Comparison of ENCODE assay signal across 13 cellular contexts in the genomic region with DNA sequence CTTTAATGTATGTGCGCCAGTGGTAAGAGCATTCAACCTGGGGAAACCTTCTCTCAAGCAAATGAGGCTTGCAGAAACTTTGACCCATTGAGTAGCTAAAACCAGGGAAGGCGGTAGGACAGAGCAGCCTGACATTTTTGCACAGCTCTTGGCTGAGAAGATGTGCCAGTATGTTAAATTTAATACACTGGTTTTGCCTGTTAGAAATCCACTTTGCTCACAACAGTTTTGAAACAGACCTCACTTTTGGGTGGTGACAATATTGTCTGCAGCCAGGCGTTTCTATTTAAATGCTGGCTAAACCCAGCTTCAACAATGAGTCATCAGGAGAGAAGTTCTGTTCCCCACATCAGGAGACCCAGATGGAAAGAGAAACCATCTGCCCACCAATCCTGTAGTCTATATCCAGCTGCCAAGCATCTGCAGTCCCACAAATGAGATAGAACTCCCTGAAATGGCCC. TPM values are rescaled to one million over a fixed set of nuclear protein-coding genes. Genes with fewer than 3 reads are reported as not detected.
DNase-seq lines count a peak whose midpoint lies in the region; ATAC-seq and TF ChIP-seq lines count a peak whose summit lies in the region.
"Had no signal": no experiment of that assay in that cellular context is flagged by ENCODE, and none has a peak within 500 bp of the region (broad histone marks: within the 10 kb centered on the region; RNA-seq: fewer than 3 reads in every experiment).

No MANE protein-coding gene starts in this region.

- DNase-seq in A673 (ENCODE audit: low spot score): peak; percentile 48
- peak; percentile 48 for DNase-seq in HT1080 (ENCODE audit: low read depth)
- DNase-seq in MCF 10A (ENCODE audit: unreplicated experiment): peak; percentile 9
- DNase-seq in islet precursor cell: peak; percentile 74
- no peak for DNase-seq in NCI-H1105 (lab: John Stamatoyannopoulos, UW)
- no peak for DNase-seq in tibial nerve (ENCODE audit: low spot score in 2 of 2)
- DNase-seq: ACHN, NCI-H187 treated with DMSO at 0.1 percent for 48 hours had no signal

- H3K9me3 Mint-ChIP-seq in MCF 10A (ENCODE audit: unreplicated experiment): peaks cover 26% of the 10 kb centered on the region

- H3K4me3 Mint-ChIP-seq in MCF 10A (ENCODE audit: unreplicated experiment): no peak overlapping the region

- peaks cover 10% of the 10 kb centered on the region for H3K4me1 Mint-ChIP-seq in MCF 10A (ENCODE audit: insufficient read depth, unreplicated experiment)

- peaks cover 8% of the 10 kb centered on the region for H3K9me3 ChIP-seq in A673 (ENCODE audit: low read depth, low read length, poor library complexity, severe bottlenecking)
- no peaks in the 10 kb centered on the region for H3K9me3 ChIP-seq in tibial nerve

- no peak for TF ChIP-seq POLR2A in tibial nerve (IDR thresholded peaks at IDR 0.05)

- H3K36me3 Mint-ChIP-seq in MCF 10A (ENCODE audit: insufficient read depth, unreplicated experiment): no peaks in the 10 kb centered on the region

- ATAC-seq in GM21528 (IDR thresholded peaks at IDR 0.05; ENCODE audit: low FRiP score, unreplicated experiment) (no peak), HG03139 (IDR thresholded peaks at IDR 0.05; ENCODE audit: unreplicated experiment) (no peak)

- BruUV-seq in A673 (replicated peaks; lab: Mats Ljungman, UMichigan): no TSS peak
- no TSS peak for BruUV-seq in MCF 10A (replicated peaks; lab: Mats Ljungman, UMichigan)

- no peaks in the 10 kb centered on the region for H3K27me3 ChIP-seq in A673 (replicated peaks; ENCODE audit: insufficient read depth, low read depth, low read length, poor library complexity)
- H3K27me3 ChIP-seq in tibial nerve: no peaks in the 10 kb centered on the region

- H3K27ac Mint-ChIP-seq in MCF 10A (ENCODE audit: low read depth, unreplicated experiment): no peak overlapping the region

- CTCF ChIA-PET in A673 (lab: Charles Lee) (interaction anchor here (0.5 to 0.6 kb wide), 2 partner anchors 105 to 1294 kb away, joined by 3 to 10 read pairs; no protein-coding TSS in a partner anchor), MCF 10A (lab: Yijun Ruan, JAX) (interaction anchor here (1.0 to 3.5 kb wide), 5 partner anchors 9 to 394 kb away, joined by 3 to 39 read pairs (median 4); no protein-coding TSS in a partner anchor)

- no peaks in the 10 kb centered on the region for H3K27me3 Mint-ChIP-seq in MCF 10A (ENCODE audit: insufficient read depth, unreplicated experiment)

- H3K4me1 ChIP-seq in A673 (ENCODE audit: insufficient read depth, low read length, poor library complexity, severe bottlenecking) (no peaks in the 10 kb centered on the region), tibial nerve (peaks cover 0 to 9% (median 0%) of the 10 kb centered on the region in 4 donors)

- 52 to 69% methylated on average over 3 of the region's 3 CpGs for WGBS in tibial nerve, 2 donors

- H3K4me3 ChIP-seq in A673 (ENCODE audit: low read depth, low read length, poor library complexity, severe bottlenecking) (no peak overlapping the region), tibial nerve (no peak overlapping the region)
- H3K4me3 ChIP-seq: SK-N-MC had no signal

- H3K27ac ChIP-seq in A673 (ENCODE audit: low read depth, low read length, poor library complexity, severe bottlenecking) (peak overlapping the region; percentile 40), tibial nerve (peak overlapping the region in 2 of 4 donors; percentile 21 to 43)
- H3K27ac ChIP-seq: SK-N-MC had no signal

- TF ChIP-seq CTCF in A673 (conservative IDR thresholded peaks at IDR 0.05; ENCODE audit: low read depth, low read length) (no peak), MCF 10A (IDR thresholded peaks at IDR 0.05; ENCODE audit: unreplicated experiment) (no peak), tibial nerve (IDR thresholded peaks at IDR 0.05) (no peak)

- intact Hi-C loops in A673 (cut with micrococcal nuclease; ENCODE audit: unreplicated experiment): no loop called here
- intact Hi-C loops in MCF 10A (cut with micrococcal nuclease): no loop called here

- POLR2A ChIA-PET in A673 (lab: Charles Lee; ENCODE audit: low non-redundant PET): interaction anchor here (0.6 kb wide), 1 partner anchor 35 kb away, joined by 3 read pairs; no protein-coding TSS in a partner anchor
- POLR2A ChIA-PET in MCF 10A (lab: Yijun Ruan, JAX): interaction anchor here (1.0 to 1.3 kb wide), 2 partner anchors 14 to 271 kb away, joined by 4 read pairs; a partner anchor contains a TSS

- no peaks in the 10 kb centered on the region for H3K36me3 ChIP-seq in A673 (ENCODE audit: insufficient read depth, low read length, poor library complexity, severe bottlenecking)
- H3K36me3 ChIP-seq in tibial nerve: no peaks in the 10 kb centered on the region

- TF ChIP-seq EP300 in tibial nerve (IDR thresholded peaks at IDR 0.05): no peak

RNA-seq across cellular contexts. Expression of a gene that starts 29.2 kb away (rescaled TPM):
- total RNA-seq in A673 (2021) (0.17 TPM in 1 of 2 replicates, not detected in the other), MCF 10A (2022) (not detected in 2 replicates), tibial nerve (not detected)
- not detected in 2 replicates for total RNA-seq in HT1080 (2014; rRNA removed; shearing (Covaris generic))
- not detected in 2 replicates for polyA plus RNA-seq in HT1080 (2015; cell fraction: cytosol; rRNA removed)
- 0.10 TPM in 1 of 2 replicates, not detected in the other for polyA plus RNA-seq in HT1080 (2015; cell fraction: nucleus; rRNA removed)
- total RNA-seq: activated CD8-positive, alpha-beta memory T cell treated with anti-CD3 and anti-CD28 coated beads for 36 hours had no signal
- polyA plus RNA-seq: neural cell had no signal

Comparison
In these comparisons a context has a peak if more than half of its experiments do, and no peak if none do; other contexts are left out.
1. DNase-seq: peak in A673 (single experiment), HT1080 (single experiment), MCF 10A (single experiment) and islet precursor cell (single experiment); none in NCI-H1105 (single experiment) and tibial nerve (0 of 2).